ENCODE assay signal across 8 cellular contexts in genomic region chr11:30585892-30586250, GRCh38. TPM values are rescaled to one million over a fixed set of nuclear protein-coding genes. Genes with fewer than 3 reads are reported as not detected.
DNase-seq lines count a peak whose midpoint lies in the region; ATAC-seq and TF ChIP-seq lines count a peak whose summit lies in the region.

No MANE protein-coding gene starts in this region.

- peak overlapping the region; percentile 62 for H3K4me2 ChIP-seq in MM.1S (ENCODE audit: low read depth, low read length)

- no peaks in the 10 kb centered on the region for H3K9me2 ChIP-seq in MM.1S (replicated peaks; ENCODE audit: insufficient read depth, low read length)

- H3K27ac Mint-ChIP-seq in naive B cell = no peak overlapping the region

- H3K36me3 Mint-ChIP-seq in naive B cell = no peaks in the 10 kb centered on the region

- H3K9me3 ChIP-seq in MM.1S (replicated peaks; ENCODE audit: insufficient read depth, low read length) = no peaks in the 10 kb centered on the region

- H3K79me2 ChIP-seq in MM.1S (ENCODE audit: low read length) = no peaks in the 10 kb centered on the region

- no peaks in the 10 kb centered on the region for H3F3A ChIP-seq in MM.1S (ENCODE audit: insufficient read depth, low read length)

- H3K9ac ChIP-seq in MM.1S (ENCODE audit: low read length) = peak overlapping the region; percentile 6; the same call in 1 of the 2 replicates

- no peaks in the 10 kb centered on the region for H3K4me1 ChIP-seq in MM.1S (ENCODE audit: low read length)

- H2AFZ ChIP-seq in MM.1S (ENCODE audit: low read length) = peak overlapping the region; percentile 84

- peaks cover 12 to 26% (median 17%) of the 10 kb centered on the region in 3 donors for H3K4me1 Mint-ChIP-seq in naive B cell

- peak; percentile 46 for DNase-seq in GM03348 (ENCODE audit: low spot score)
- no peak for DNase-seq in MM.1S
- no peak for DNase-seq in naive B cell
- no peak for DNase-seq in NCI-H774 (lab: John Stamatoyannopoulos, UW)
- no peak for DNase-seq in SHP77 treated with DMSO at 0.1 percent for 48 hours (lab: John Stamatoyannopoulos, UW)
- no peak for DNase-seq in middle frontal gyrus (ENCODE audit: extremely low spot score, low spot score)

- H3K27me3 ChIP-seq in MM.1S (replicated peaks; ENCODE audit: insufficient read depth, low read length) = peaks cover 13% of the 10 kb centered on the region

- H3K27me3 Mint-ChIP-seq in naive B cell = peaks cover 17 to 48% (median 35%) of the 10 kb centered on the region in 3 donors

- H3K27ac ChIP-seq in MM.1S (ENCODE audit: low read length) = no peak overlapping the region

- H3K4me3 ChIP-seq in MM.1S (ENCODE audit: low read length) = peak overlapping the region; percentile 60

- peak overlapping the region; percentile 67 to 90 (median 82) for H3K4me3 Mint-ChIP-seq in naive B cell

- no peaks in the 10 kb centered on the region for H3K36me3 ChIP-seq in MM.1S (replicated peaks; ENCODE audit: insufficient read depth, low read length)

- no peak for TF ChIP-seq CTCF in MM.1S (IDR thresholded peaks at IDR 0.05; ENCODE audit: low read length)

- H3K9me3 Mint-ChIP-seq in naive B cell = no peaks in the 10 kb centered on the region

- peak; percentile 29 for ATAC-seq in GM21447 (IDR thresholded peaks at IDR 0.05; ENCODE audit: unreplicated experiment)
- ATAC-seq in esophagus mucosa = peak; percentile 24
- peak; percentile 5 to 32 for ATAC-seq in naive B cell (ENCODE audit: low read depth in 2 of 2)

- no peaks in the 10 kb centered on the region for H4K20me1 ChIP-seq in MM.1S (ENCODE audit: insufficient read depth, low read length)

RNA-seq across cellular contexts. Expression of gene MPPED2, which starts 0.3 kb away (rescaled TPM):
- total RNA-seq in esophagus mucosa = 0.72 TPM
- 1 to 10 TPM in 5 of 6 donors, under 1 TPM in 1; 0.47 to 3.1 (median 2.5) TPM for polyA plus RNA-seq in naive B cell (ENCODE audit: low read depth in 6 of 6)
